Comparison of ENCODE assay signal across 12 cellular contexts in the genomic region with DNA sequence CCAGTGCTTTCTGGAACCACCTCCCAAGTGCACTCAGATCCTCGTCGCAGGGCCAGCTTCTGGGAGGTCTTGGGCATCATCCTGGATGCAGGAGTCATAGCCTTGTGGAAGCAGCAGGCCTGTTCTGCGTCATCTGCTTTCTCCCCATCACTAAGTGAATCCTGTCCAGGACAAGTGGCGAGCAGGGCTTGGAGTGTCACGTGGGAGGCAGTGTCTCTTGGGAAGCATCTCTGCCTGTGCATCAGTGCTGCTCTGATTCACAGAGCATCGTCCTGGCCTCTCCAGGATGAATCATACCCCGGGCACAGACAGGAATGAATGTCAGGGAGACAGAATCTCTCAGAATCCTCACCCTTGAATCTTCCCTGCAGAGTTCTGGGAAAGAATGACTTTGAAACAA. TPM values are rescaled to one million over a fixed set of nuclear protein-coding genes. Genes with fewer than 3 reads are reported as not detected.
A peak's percentile ranks its signal among the peaks of the same experiment; 100 is the strongest.
DNase-seq lines count a peak whose midpoint lies in the region; ATAC-seq, FAIRE-seq and TF ChIP-seq lines count a peak whose summit lies in the region.
"Had no signal": no experiment of that assay in that cellular context is flagged by ENCODE, and none has a peak within 500 bp of the region (broad histone marks: within the 10 kb centered on the region; RNA-seq: fewer than 3 reads in every experiment).

No MANE protein-coding gene starts in this region.

- no peak overlapping the region for H2AFZ ChIP-seq in SK-N-SH (ENCODE audit: low read depth)

- H3K27me3 ChIP-seq in SK-N-SH (ENCODE audit: insufficient read depth), result no peaks in the 10 kb centered on the region
- H3K27me3 ChIP-seq: ovary had no signal

- H3K9me2 ChIP-seq in SK-N-SH, result no peaks in the 10 kb centered on the region

- peak overlapping the region in 1 of 2 experiments; percentile 87; a peak in 2 of 4 replicates for H3K27ac ChIP-seq in SK-N-SH (ENCODE audit: low read depth in 2 of 2, low read length in 1 of 2)
- H3K27ac ChIP-seq: ovary had no signal

- no peak for TF ChIP-seq CTCF in SK-N-SH (IDR thresholded peaks at IDR 0.05)

- H3K9me3 ChIP-seq in SK-N-SH, result no peaks in the 10 kb centered on the region
- H3K9me3 ChIP-seq: ovary had no signal

- no peak for TF ChIP-seq EP300 in SK-N-SH (IDR thresholded peaks at IDR 0.05; ENCODE audit: borderline replicate concordance in 1 of 2, low read depth in 1 of 2, low read length in 1 of 2)

- H3K79me2 ChIP-seq in SK-N-SH (ENCODE audit: insufficient read depth), result no peaks in the 10 kb centered on the region

- H3K4me1 ChIP-seq in SK-N-SH (ENCODE audit: control insufficient read depth in 1 of 2, insufficient read depth in 2 of 2, low read depth in 1 of 2, low read length in 1 of 2), result peaks cover 0 to 14% of the 10 kb centered on the region in 2 experiments; a peak in 3 of 4 replicates

- intact Hi-C loops in posterior vena cava (cut with DNase I), result loop anchor here in 1 of 2 donors (10.0 kb wide), 1 partner anchor 413 kb away; no protein-coding TSS in a partner anchor

- H3K4me2 ChIP-seq in SK-N-SH, result peak overlapping the region; percentile 64

- WGBS in SK-N-SH (ENCODE audit: low lambda C conversion rate), result 9% methylated on average over 7 of the region's 7 CpGs

- H3F3A ChIP-seq in SK-N-SH (replicated peaks; ENCODE audit: insufficient read depth), result peaks cover 8% of the 10 kb centered on the region

- CTCF ChIA-PET in SK-N-SH (lab: Yijun Ruan, JAX), result no interaction called here

- H3K4me3 ChIP-seq in SK-N-SH (ENCODE audit: low read depth in 2 of 2, low read length in 1 of 2), result no peak overlapping the region
- H3K4me3 ChIP-seq: K562, ovary had no signal

- peak; percentile 84 for DNase-seq in EH (ENCODE audit: low read depth)
- DNase-seq in SK-N-SH, result peak; percentile 51
- peak; percentile 21 to 61 for DNase-seq in frontal cortex (ENCODE audit: low spot score in 2 of 2)
- DNase-seq in posterior vena cava (ENCODE audit: low spot score), result peak; percentile 96
- no peak for DNase-seq in T-helper 1 cell
- no peak for DNase-seq in epidermal melanocyte (ENCODE audit: insufficient read length, low spot score)
- DNase-seq: DMS79 treated with DMSO at 0.1 percent for 48 hours had no signal

- POLR2A ChIA-PET in SK-N-SH (lab: Yijun Ruan, JAX), result no interaction called here

- FAIRE-seq in frontal cortex (lab: Jason Lieb, UNC), result no peak
- FAIRE-seq: K562 had no signal

- no peak for TF ChIP-seq RAD21 in SK-N-SH (IDR thresholded peaks at IDR 0.05; ENCODE audit: low read length)

- peak overlapping the region; percentile 27; the same call in 1 of the 2 replicates for H3K9ac ChIP-seq in SK-N-SH

- no peak for ATAC-seq in HG03175 (IDR thresholded peaks at IDR 0.05; ENCODE audit: unreplicated experiment)
- no peak for ATAC-seq in HG02852 (IDR thresholded peaks at IDR 0.05; ENCODE audit: unreplicated experiment)
- ATAC-seq: activated T-helper 17 cell treated with anti-CD3 and anti-CD28 coated beads, Interleukin-2, amount 50 U/mL, for 72 hours; K562 had no signal

- no peaks in the 10 kb centered on the region for H4K20me1 ChIP-seq in SK-N-SH (ENCODE audit: insufficient read depth)

- no peaks in the 10 kb centered on the region for H3K36me3 ChIP-seq in SK-N-SH (replicated peaks in 1 of 2; ENCODE audit: control insufficient read depth in 1 of 2, insufficient read depth in 2 of 2, low read length in 1 of 2)
- H3K36me3 ChIP-seq: ovary had no signal

TF ChIP-seq in SK-N-SH, 30 proteins besides CTCF, POLR2A, EP300 and RAD21:
- TF ChIP-seq FOSL2 (IDR thresholded peaks at IDR 0.05; ENCODE audit: borderline replicate concordance, low read depth) (peak; percentile 62), RCOR1 (IDR thresholded peaks at IDR 0.05; ENCODE audit: low read length) (no peak), RFX5 (IDR thresholded peaks at IDR 0.05; ENCODE audit: low read length) (no peak), RXRA (IDR thresholded peaks at IDR 0.05; ENCODE audit: borderline replicate concordance, low read depth) (no peak), TAF1 (IDR thresholded peaks at IDR 0.05; ENCODE audit: borderline replicate concordance, low read depth, low read length) (no peak)
- TF ChIP-seq, protein P1, sequence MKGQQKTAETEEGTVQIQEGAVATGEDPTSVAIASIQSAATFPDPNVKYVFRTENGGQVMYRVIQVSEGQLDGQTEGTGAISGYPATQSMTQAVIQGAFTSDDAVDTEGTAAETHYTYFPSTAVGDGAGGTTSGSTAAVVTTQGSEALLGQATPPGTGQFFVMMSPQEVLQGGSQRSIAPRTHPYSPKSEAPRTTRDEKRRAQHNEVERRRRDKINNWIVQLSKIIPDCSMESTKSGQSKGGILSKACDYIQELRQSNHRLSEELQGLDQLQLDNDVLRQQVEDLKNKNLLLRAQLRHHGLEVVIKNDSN (IDR thresholded peaks at IDR 0.05; ENCODE audit: borderline replicate concordance, low read depth), result peak; percentile 81; the same call in 1 of the 2 replicates
- TF ChIP-seq, protein P2, sequence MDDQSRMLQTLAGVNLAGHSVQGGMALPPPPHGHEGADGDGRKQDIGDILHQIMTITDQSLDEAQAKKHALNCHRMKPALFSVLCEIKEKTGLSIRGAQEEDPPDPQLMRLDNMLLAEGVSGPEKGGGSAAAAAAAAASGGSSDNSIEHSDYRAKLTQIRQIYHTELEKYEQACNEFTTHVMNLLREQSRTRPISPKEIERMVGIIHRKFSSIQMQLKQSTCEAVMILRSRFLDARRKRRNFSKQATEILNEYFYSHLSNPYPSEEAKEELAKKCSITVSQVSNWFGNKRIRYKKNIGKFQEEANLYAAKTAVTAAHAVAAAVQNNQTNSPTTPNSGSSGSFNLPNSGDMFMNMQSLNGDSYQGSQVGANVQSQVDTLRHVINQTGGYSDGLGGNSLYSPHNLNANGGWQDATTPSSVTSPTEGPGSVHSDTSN (IDR thresholded peaks at IDR 0.05), result peak; percentile 24; the same call in 1 of the 2 replicates
- TF ChIP-seq, protein P3, sequence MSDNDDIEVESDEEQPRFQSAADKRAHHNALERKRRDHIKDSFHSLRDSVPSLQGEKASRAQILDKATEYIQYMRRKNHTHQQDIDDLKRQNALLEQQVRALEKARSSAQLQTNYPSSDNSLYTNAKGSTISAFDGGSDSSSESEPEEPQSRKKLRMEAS (IDR thresholded peaks at IDR 0.05; ENCODE audit: low read depth), result no peak

RNA-seq across cellular contexts. Expression of a gene that starts 32.8 kb away (rescaled TPM):
- polyA plus RNA-seq in SK-N-SH (2012; rRNA removed), result not detected in 2 replicates
- polyA plus RNA-seq in SK-N-SH (2012; cell fraction: cytosol; rRNA removed), result 0.01 TPM in 1 of 2 replicates, not detected in the other
- 0.02 TPM in 1 of 2 replicates, not detected in the other for polyA plus RNA-seq in SK-N-SH (2012; cell fraction: nucleus; rRNA removed)
- 26.1 TPM for total RNA-seq in frontal cortex
- 10 to 100 TPM; 11.3 to 22.5 TPM for total RNA-seq in posterior vena cava
- total RNA-seq: activated T-helper 17 cell treated with anti-CD3 and anti-CD28 coated beads, Interleukin-2, amount 50 U/mL, for 72 hours; K562 had no signal
- polyA plus RNA-seq: K562 had no signal

Comparison
In these comparisons a context has a peak if more than half of its experiments do, and no peak if none do; other contexts are left out.
1. DNase-seq: peak in EH (single experiment), SK-N-SH (single experiment), frontal cortex (2 of 2) and posterior vena cava (single experiment); none in T-helper 1 cell (0 of 5) and epidermal melanocyte (single experiment).